Comparison of ENCODE assay signal across 14 cellular contexts in the genomic region with DNA sequence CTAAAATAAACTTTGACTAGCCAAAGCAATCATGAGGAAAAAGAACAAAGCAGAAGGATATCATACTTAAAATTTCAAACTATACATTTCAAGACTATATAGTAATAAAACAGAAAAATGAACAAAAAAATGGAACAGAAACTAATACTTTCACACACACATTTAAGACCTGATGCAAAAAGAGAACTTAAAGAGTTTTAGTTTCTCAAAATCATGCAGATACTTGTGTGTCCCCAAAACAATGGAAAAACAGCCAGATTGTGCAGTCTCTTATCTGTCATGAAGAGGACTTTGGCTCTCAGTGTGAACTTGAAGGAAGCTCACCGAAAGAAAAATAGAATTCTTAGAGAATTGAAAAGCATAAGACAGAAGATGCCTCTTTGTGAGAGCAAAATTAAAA.
"Had no signal": no experiment of that assay in that cellular context is flagged by ENCODE, and none has a peak within 500 bp of the region (broad histone marks: within the 10 kb centered on the region; RNA-seq: fewer than 3 reads in every experiment).

No MANE protein-coding gene starts in this region.

- H3K4me3 ChIP-seq: cardiac muscle cell, left ventricle myocardium inferior, prostate gland, right atrium auricular region, stomach had no signal

- H3K36me3 ChIP-seq: prostate gland had no signal

- ATAC-seq: WTC11 had no signal

- H3K27ac Mint-ChIP-seq: WTC11 had no signal

- H3K4me3 Mint-ChIP-seq: immature natural killer cell, WTC11 had no signal

- H3K27me3 ChIP-seq: cardiac muscle cell, right atrium auricular region, stomach had no signal

- H3K9me3 ChIP-seq: left ventricle myocardium inferior, prostate gland, right atrium auricular region had no signal

- H3K27ac ChIP-seq: cardiac muscle cell, left ventricle myocardium inferior, prostate gland, right atrium auricular region, stomach had no signal

- H3K9me3 Mint-ChIP-seq: immature natural killer cell, WTC11 had no signal

- DNase-seq: activated CD4-positive, alpha-beta T cell treated with anti-CD3 and anti-CD28 coated beads for 48 hours; activated naive CD4-positive, alpha-beta T cell treated with anti-CD3 and anti-CD28 coated beads, Interleukin-2, amount 50 U/mL, for 16 hours; amniotic stem cell; immature natural killer cell; kidney glomerular epithelial cell; left ventricle myocardium inferior; mammary epithelial cell; stomach; SW 1271; trophoblast cell had no signal

- H3K4me1 Mint-ChIP-seq: WTC11 had no signal
